In the genomic region with DNA sequence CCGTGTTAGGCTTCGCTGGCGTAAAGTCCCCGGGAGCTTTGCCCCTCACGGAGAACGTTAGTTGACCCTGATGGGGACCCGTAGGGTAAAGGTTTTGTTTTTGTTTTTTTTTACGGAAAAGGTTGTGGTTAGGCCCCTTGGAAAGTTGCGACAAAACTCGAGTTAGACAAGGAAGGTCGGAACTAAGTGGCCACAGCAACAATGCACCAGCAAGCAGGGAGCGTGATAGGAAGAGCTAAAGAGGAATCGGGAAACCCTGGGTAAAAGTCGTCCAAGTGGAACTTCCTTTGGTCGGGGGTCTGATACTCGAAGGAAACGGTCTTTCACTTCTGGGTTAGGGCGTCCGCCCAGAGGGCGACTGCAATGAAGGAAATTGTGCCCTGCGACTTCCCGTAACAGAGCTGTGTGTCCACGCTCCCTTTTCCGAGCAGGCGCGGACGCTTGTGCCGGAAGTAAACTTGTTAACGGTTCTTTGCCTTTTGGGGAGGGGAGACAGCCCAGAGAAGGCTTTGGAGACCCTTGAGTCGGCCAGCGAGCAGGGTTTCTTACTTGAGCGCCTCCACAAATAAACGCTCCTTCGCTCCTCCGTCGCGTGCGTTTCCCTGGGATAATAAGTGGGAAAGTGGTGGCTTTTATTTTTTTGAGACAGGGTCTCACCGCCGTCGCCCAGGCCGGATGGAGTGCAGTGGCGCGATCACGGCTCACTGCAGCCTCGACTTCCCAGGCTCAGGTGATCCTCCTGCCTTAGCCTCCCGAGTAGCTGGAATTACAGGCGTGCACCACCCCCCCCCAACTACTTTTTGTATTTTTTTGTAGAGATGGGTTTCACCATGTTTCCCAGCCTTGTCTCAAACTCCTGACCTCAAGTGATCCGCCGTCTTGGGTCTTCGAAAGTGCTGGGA, we compare ENCODE assay signal across 1 cellular context.
TF ChIP-seq lines count a peak whose summit lies in the region.

No MANE protein-coding gene starts in this region.

TF ChIP-seq in HEK293, 187 proteins besides CTCF, POLR2A, EP300 and RAD21 (continued from another document and continues in another):
- TF ChIP-seq, protein P1, sequence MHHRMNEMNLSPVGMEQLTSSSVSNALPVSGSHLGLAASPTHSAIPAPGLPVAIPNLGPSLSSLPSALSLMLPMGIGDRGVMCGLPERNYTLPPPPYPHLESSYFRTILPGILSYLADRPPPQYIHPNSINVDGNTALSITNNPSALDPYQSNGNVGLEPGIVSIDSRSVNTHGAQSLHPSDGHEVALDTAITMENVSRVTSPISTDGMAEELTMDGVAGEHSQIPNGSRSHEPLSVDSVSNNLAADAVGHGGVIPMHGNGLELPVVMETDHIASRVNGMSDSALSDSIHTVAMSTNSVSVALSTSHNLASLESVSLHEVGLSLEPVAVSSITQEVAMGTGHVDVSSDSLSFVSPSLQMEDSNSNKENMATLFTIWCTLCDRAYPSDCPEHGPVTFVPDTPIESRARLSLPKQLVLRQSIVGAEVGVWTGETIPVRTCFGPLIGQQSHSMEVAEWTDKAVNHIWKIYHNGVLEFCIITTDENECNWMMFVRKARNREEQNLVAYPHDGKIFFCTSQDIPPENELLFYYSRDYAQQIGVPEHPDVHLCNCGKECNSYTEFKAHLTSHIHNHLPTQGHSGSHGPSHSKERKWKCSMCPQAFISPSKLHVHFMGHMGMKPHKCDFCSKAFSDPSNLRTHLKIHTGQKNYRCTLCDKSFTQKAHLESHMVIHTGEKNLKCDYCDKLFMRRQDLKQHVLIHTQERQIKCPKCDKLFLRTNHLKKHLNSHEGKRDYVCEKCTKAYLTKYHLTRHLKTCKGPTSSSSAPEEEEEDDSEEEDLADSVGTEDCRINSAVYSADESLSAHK (tag by site-specific recombination; IDR thresholded peaks at IDR 0.05) = peak; percentile 71
- 0 out of 2 replicates have a peak, but pooled peaks have one; percentile 41 for TF ChIP-seq ZNF24 (tag by site-specific recombination; IDR thresholded peaks at IDR 0.05)
- TF ChIP-seq, protein P2, sequence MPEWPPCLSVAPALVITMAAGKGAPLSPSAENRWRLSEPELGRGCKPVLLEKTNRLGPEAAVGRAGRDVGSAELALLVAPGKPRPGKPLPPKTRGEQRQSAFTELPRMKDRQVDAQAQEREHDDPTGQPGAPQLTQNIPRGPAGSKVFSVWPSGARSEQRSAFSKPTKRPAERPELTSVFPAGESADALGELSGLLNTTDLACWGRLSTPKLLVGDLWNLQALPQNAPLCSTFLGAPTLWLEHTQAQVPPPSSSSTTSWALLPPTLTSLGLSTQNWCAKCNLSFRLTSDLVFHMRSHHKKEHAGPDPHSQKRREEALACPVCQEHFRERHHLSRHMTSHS (tag by site-specific recombination; IDR thresholded peaks at IDR 0.05) = no peak
- TF ChIP-seq MYNN (tag by site-specific recombination; IDR thresholded peaks at IDR 0.05; ENCODE audit: borderline replicate concordance) = no peak
- peak; percentile 61; the same call in 1 of the 2 replicates for TF ChIP-seq KLF7 (tag by site-specific recombination; IDR thresholded peaks at IDR 0.05; ENCODE audit: borderline replicate concordance)
- TF ChIP-seq ZBTB21 (tag by site-specific recombination; IDR thresholded peaks at IDR 0.05) = no peak
- TF ChIP-seq ZNF623 (tag by site-specific recombination; IDR thresholded peaks at IDR 0.05) = no peak
- TF ChIP-seq ZNF571 (tag by site-specific recombination; IDR thresholded peaks at IDR 0.05) = no peak
- no peak for TF ChIP-seq ZFP3 (tag by site-specific recombination; IDR thresholded peaks at IDR 0.05; ENCODE audit: low read depth)
- TF ChIP-seq ZNF791 (tag by site-specific recombination; IDR thresholded peaks at IDR 0.05) = no peak
- TF ChIP-seq, protein P3, sequence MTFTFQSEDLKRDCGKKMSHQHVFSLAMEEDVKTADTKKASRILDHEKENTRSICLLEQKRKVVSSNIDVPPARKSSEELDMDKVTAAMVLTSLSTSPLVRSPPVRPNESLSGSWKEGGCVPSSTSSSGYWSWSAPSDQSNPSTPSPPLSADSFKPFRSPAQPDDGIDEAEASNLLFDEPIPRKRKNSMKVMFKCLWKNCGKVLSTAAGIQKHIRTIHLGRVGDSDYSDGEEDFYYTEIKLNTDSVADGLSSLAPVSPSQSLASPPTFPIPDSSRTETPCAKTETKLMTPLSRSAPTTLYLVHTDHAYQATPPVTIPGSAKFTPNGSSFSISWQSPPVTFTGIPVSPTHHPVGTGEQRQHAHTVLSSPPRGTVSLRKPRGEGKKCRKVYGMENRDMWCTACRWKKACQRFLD (tag by site-specific recombination; IDR thresholded peaks at IDR 0.05) = no peak
- peak; percentile 30; the same call in 1 of the 2 replicates for TF ChIP-seq SP3 (tag by site-specific recombination; IDR thresholded peaks at IDR 0.05)
- no peak for TF ChIP-seq ZNF433 (tag by site-specific recombination; IDR thresholded peaks at IDR 0.05; ENCODE audit: low read depth)
- TF ChIP-seq ZNF544 (tag by site-specific recombination; IDR thresholded peaks at IDR 0.05) = no peak
- peak; percentile 21; the same call in 1 of the 2 replicates for TF ChIP-seq TRIM28 (IDR thresholded peaks at IDR 0.05; ENCODE audit: borderline replicate concordance, low read length)
- no peak for TF ChIP-seq ZNF596 (tag by site-specific recombination; IDR thresholded peaks at IDR 0.05)
- TF ChIP-seq ZNF292 (tag by site-specific recombination; IDR thresholded peaks at IDR 0.05; ENCODE audit: borderline replicate concordance, low read depth) = no peak
- peak; percentile 76; the same call in 1 of the 2 replicates for TF ChIP-seq ZNF76 (tag by site-specific recombination; IDR thresholded peaks at IDR 0.05; ENCODE audit: borderline replicate concordance, low read depth)
- TF ChIP-seq OVOL3 (tag by site-specific recombination; IDR thresholded peaks at IDR 0.05) = 0 out of 2 replicates have a peak, but pooled peaks have one; percentile 27
- TF ChIP-seq ZNF335 (tag by site-specific recombination; conservative IDR thresholded peaks at IDR 0.05) = peak; percentile 81
- peak; percentile 34; the same call in 1 of the 2 replicates for TF ChIP-seq PRDM1 (tag by site-specific recombination; IDR thresholded peaks at IDR 0.05)
- peak; percentile 63; the same call in 1 of the 2 replicates for TF ChIP-seq ZEB2 (tag by site-specific recombination; IDR thresholded peaks at IDR 0.05)
- no peak for TF ChIP-seq ZNF157 (tag by site-specific recombination; IDR thresholded peaks at IDR 0.05)
- TF ChIP-seq ZNF211 (tag by site-specific recombination; IDR thresholded peaks at IDR 0.05; ENCODE audit: low read depth) = no peak
- TF ChIP-seq ZNF514 (tag by site-specific recombination; IDR thresholded peaks at IDR 0.05) = no peak
- 0 out of 2 replicates have a peak, but pooled peaks have one; percentile 23 for TF ChIP-seq YY1 (tag by site-specific recombination; IDR thresholded peaks at IDR 0.05)
- 0 out of 2 replicates have a peak, but pooled peaks have one; percentile 25 for TF ChIP-seq ZSCAN23 (tag by site-specific recombination; IDR thresholded peaks at IDR 0.05)
- no peak for TF ChIP-seq ZNF121 (tag by site-specific recombination; IDR thresholded peaks at IDR 0.05)
- TF ChIP-seq, protein P4, sequence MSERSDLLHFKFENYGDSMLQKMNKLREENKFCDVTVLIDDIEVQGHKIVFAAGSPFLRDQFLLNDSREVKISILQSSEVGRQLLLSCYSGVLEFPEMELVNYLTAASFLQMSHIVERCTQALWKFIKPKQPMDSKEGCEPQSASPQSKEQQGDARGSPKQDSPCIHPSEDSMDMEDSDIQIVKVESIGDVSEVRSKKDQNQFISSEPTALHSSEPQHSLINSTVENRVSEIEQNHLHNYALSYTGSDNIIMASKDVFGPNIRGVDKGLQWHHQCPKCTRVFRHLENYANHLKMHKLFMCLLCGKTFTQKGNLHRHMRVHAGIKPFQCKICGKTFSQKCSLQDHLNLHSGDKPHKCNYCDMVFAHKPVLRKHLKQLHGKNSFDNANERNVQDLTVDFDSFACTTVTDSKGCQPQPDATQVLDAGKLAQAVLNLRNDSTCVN (tag by site-specific recombination; optimal IDR thresholded peaks at IDR 0.05) = peak; percentile 33
- TF ChIP-seq ZNF23 (tag by site-specific recombination; IDR thresholded peaks at IDR 0.05; ENCODE audit: borderline replicate concordance) = no peak
- TF ChIP-seq ZNF114 (tag by site-specific recombination; IDR thresholded peaks at IDR 0.05) = no peak
- TF ChIP-seq FEZF1 (tag by site-specific recombination; IDR thresholded peaks at IDR 0.05) = no peak
- TF ChIP-seq ZNF558 (tag by site-specific recombination; IDR thresholded peaks at IDR 0.05) = 0 out of 2 replicates have a peak, but pooled peaks have one; percentile 12
- TF ChIP-seq, protein P5, sequence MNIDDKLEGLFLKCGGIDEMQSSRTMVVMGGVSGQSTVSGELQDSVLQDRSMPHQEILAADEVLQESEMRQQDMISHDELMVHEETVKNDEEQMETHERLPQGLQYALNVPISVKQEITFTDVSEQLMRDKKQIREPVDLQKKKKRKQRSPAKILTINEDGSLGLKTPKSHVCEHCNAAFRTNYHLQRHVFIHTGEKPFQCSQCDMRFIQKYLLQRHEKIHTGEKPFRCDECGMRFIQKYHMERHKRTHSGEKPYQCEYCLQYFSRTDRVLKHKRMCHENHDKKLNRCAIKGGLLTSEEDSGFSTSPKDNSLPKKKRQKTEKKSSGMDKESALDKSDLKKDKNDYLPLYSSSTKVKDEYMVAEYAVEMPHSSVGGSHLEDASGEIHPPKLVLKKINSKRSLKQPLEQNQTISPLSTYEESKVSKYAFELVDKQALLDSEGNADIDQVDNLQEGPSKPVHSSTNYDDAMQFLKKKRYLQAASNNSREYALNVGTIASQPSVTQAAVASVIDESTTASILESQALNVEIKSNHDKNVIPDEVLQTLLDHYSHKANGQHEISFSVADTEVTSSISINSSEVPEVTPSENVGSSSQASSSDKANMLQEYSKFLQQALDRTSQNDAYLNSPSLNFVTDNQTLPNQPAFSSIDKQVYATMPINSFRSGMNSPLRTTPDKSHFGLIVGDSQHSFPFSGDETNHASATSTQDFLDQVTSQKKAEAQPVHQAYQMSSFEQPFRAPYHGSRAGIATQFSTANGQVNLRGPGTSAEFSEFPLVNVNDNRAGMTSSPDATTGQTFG (tag by site-specific recombination; IDR thresholded peaks at IDR 0.05; ENCODE audit: borderline replicate concordance) = no peak
- no peak for TF ChIP-seq ZNF785 (tag by site-specific recombination; IDR thresholded peaks at IDR 0.05)
- no peak for TF ChIP-seq ZNF701 (tag by site-specific recombination; IDR thresholded peaks at IDR 0.05)
- TF ChIP-seq, protein P6, sequence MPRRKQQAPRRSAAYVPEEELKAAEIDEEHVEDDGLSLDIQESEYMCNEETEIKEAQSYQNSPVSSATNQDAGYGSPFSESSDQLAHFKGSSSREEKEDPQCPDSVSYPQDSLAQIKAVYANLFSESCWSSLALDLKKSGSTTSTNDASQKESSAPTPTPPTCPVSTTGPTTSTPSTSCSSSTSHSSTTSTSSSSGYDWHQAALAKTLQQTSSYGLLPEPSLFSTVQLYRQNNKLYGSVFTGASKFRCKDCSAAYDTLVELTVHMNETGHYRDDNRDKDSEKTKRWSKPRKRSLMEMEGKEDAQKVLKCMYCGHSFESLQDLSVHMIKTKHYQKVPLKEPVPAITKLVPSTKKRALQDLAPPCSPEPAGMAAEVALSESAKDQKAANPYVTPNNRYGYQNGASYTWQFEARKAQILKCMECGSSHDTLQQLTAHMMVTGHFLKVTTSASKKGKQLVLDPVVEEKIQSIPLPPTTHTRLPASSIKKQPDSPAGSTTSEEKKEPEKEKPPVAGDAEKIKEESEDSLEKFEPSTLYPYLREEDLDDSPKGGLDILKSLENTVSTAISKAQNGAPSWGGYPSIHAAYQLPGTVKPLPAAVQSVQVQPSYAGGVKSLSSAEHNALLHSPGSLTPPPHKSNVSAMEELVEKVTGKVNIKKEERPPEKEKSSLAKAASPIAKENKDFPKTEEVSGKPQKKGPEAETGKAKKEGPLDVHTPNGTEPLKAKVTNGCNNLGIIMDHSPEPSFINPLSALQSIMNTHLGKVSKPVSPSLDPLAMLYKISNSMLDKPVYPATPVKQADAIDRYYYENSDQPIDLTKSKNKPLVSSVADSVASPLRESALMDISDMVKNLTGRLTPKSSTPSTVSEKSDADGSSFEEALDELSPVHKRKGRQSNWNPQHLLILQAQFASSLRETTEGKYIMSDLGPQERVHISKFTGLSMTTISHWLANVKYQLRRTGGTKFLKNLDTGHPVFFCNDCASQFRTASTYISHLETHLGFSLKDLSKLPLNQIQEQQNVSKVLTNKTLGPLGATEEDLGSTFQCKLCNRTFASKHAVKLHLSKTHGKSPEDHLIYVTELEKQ (tag by site-specific recombination; IDR thresholded peaks at IDR 0.05; ENCODE audit: borderline replicate concordance) = no peak
- TF ChIP-seq, protein P7, sequence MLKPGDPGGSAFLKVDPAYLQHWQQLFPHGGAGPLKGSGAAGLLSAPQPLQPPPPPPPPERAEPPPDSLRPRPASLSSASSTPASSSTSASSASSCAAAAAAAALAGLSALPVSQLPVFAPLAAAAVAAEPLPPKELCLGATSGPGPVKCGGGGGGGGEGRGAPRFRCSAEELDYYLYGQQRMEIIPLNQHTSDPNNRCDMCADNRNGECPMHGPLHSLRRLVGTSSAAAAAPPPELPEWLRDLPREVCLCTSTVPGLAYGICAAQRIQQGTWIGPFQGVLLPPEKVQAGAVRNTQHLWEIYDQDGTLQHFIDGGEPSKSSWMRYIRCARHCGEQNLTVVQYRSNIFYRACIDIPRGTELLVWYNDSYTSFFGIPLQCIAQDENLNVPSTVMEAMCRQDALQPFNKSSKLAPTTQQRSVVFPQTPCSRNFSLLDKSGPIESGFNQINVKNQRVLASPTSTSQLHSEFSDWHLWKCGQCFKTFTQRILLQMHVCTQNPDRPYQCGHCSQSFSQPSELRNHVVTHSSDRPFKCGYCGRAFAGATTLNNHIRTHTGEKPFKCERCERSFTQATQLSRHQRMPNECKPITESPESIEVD (tag by site-specific recombination; IDR thresholded peaks at IDR 0.05) = no peak
- no peak for TF ChIP-seq ZNF16 (tag by site-specific recombination; IDR thresholded peaks at IDR 0.05; ENCODE audit: low read depth)
- peak; percentile 44; the same call in 1 of the 2 replicates for TF ChIP-seq GFI1B (tag by site-specific recombination; IDR thresholded peaks at IDR 0.05)
- TF ChIP-seq KLF9 (tag by site-specific recombination; IDR thresholded peaks at IDR 0.05; ENCODE audit: low read depth) = 0 out of 2 replicates have a peak, but pooled peaks have one; percentile 17
- no peak for TF ChIP-seq ZNF146 (tag by site-specific recombination; IDR thresholded peaks at IDR 0.05)
- TF ChIP-seq, protein P8, sequence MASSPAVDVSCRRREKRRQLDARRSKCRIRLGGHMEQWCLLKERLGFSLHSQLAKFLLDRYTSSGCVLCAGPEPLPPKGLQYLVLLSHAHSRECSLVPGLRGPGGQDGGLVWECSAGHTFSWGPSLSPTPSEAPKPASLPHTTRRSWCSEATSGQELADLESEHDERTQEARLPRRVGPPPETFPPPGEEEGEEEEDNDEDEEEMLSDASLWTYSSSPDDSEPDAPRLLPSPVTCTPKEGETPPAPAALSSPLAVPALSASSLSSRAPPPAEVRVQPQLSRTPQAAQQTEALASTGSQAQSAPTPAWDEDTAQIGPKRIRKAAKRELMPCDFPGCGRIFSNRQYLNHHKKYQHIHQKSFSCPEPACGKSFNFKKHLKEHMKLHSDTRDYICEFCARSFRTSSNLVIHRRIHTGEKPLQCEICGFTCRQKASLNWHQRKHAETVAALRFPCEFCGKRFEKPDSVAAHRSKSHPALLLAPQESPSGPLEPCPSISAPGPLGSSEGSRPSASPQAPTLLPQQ (tag by site-specific recombination; IDR thresholded peaks at IDR 0.05) = 0 out of 2 replicates have a peak, but pooled peaks have one; percentile 36
- peak; percentile 75 for TF ChIP-seq ZNF2 (tag by site-specific recombination; IDR thresholded peaks at IDR 0.05)
- TF ChIP-seq ZNF133 (tag by site-specific recombination; IDR thresholded peaks at IDR 0.05) = no peak
- no peak for TF ChIP-seq WT1 (tag by site-specific recombination; IDR thresholded peaks at IDR 0.05)
